In the genomic region with DNA sequence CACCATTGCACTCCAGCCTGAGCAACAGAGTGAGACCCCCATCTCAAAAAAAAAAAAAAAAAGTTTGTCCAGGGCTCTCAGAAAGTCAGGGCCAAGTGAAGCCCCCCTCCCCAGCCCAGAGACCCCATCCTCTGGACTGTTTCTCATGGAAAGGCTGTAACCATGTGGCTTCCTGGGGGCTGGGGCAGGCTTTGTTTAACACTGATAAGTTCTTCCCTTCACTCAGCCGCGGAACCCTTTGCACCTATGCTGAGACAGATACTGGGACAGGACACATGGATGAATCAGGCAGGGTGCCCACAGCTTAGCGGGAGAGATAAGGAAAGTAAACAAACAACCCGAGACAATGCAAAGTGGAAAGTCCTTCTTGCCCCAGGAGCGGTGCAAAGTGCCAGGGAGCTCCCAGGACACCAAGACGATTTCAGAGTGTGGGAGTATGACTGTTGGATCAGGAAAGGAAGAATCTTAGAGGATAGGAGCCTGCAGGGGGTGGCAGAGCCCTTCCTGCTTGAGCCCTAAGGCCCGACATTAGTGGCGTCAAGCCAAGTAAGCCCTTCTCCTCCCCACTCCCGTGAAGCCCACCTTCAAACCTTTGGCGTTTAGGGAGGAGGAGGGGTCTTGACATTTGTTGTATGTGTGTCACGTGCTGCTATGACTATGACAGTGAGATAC, we compare ENCODE assay signal across 11 cellular contexts. TPM values are rescaled to one million over a fixed set of nuclear protein-coding genes. Genes with fewer than 3 reads are reported as not detected.
DNase-seq lines count a peak whose midpoint lies in the region; ATAC-seq and TF ChIP-seq lines count a peak whose summit lies in the region.
"Had no signal": no experiment of that assay in that cellular context is flagged by ENCODE, and none has a peak within 500 bp of the region (broad histone marks: within the 10 kb centered on the region; RNA-seq: fewer than 3 reads in every experiment).

No MANE protein-coding gene starts in this region.

- H3K4me3 Mint-ChIP-seq in neural progenitor cell = no peak overlapping the region

- DNase-seq in DMS53 treated with DMSO at 0.1 percent for 48 hours (lab: John Stamatoyannopoulos, UW; ENCODE audit: unreplicated experiment) (peak; percentile 78), NCI-H146 (lab: John Stamatoyannopoulos, UW) (peak; percentile 61), cardiac fibroblast (ENCODE audit: low read depth in 2 of 2) (peak; percentile 52 to 56), neural progenitor cell (ENCODE audit: low spot score) (peak; percentile 40), ascending aorta (ENCODE audit: low spot score in 2 of 2) (no peak)
- no peak for DNase-seq in stimulated activated naive CD4-positive, alpha-beta T cell (lab: John Stamatoyannopoulos, UW)
- DNase-seq: heart right ventricle; stimulated activated CD4-positive, alpha-beta T cell treated with anti-CD3 and anti-CD28 coated beads, Interleukin-2, amount 100 ng/mL, for 48 hours had no signal

- no peaks in the 10 kb centered on the region for H4K20me1 ChIP-seq in neural progenitor cell (ENCODE audit: low read depth)

- no peaks in the 10 kb centered on the region for H3K36me3 Mint-ChIP-seq in neural progenitor cell

- H3K9me3 ChIP-seq in neural progenitor cell (ENCODE audit: low read depth) (no peaks in the 10 kb centered on the region), ascending aorta (no peaks in the 10 kb centered on the region)
- H3K9me3 ChIP-seq: heart right ventricle had no signal

- H3F3A ChIP-seq in neural progenitor cell (ENCODE audit: low read depth) = no peaks in the 10 kb centered on the region

- no peak overlapping the region for H2AFZ ChIP-seq in neural progenitor cell (replicated peaks)

- no peaks in the 10 kb centered on the region for H3K27me3 ChIP-seq in neural progenitor cell
- H3K27me3 ChIP-seq in ascending aorta = no peaks in the 10 kb centered on the region

- H3K4me1 Mint-ChIP-seq in neural progenitor cell = peaks cover 7% of the 10 kb centered on the region

- H3K4me3 ChIP-seq in cardiac fibroblast (replicated peaks in 1 of 2; ENCODE audit: low read depth in 2 of 2, low read length in 2 of 2) = no peak overlapping the region
- no peak overlapping the region for H3K4me3 ChIP-seq in neural progenitor cell
- no peak overlapping the region for H3K4me3 ChIP-seq in ascending aorta
- H3K4me3 ChIP-seq: heart right ventricle had no signal

- TF ChIP-seq CTCF in cardiac fibroblast (IDR thresholded peaks at IDR 0.05; ENCODE audit: low read depth, low read length) (peak; percentile 39), neural progenitor cell (IDR thresholded peaks at IDR 0.05) (peak; percentile 20), ascending aorta (IDR thresholded peaks at IDR 0.05) (no peak)

- intact Hi-C loops in ascending aorta (cut with DNase I) = no loop called here

- no peak overlapping the region for H3K27ac Mint-ChIP-seq in neural progenitor cell

- H3K36me3 ChIP-seq in neural progenitor cell (no peaks in the 10 kb centered on the region), ascending aorta (no peaks in the 10 kb centered on the region)
- H3K36me3 ChIP-seq: heart right ventricle had no signal

- H3K9ac ChIP-seq in neural progenitor cell = no peak overlapping the region
- H3K9ac ChIP-seq: KMS-11 had no signal

- H3K4me1 ChIP-seq in neural progenitor cell (no peaks in the 10 kb centered on the region), ascending aorta (no peaks in the 10 kb centered on the region)

- ATAC-seq in GM19023 (IDR thresholded peaks at IDR 0.05; ENCODE audit: unreplicated experiment) = no peak
- ATAC-seq in GM21381 (IDR thresholded peaks at IDR 0.05; ENCODE audit: unreplicated experiment) = no peak

- H3K79me2 ChIP-seq in neural progenitor cell (ENCODE audit: low read depth) = no peaks in the 10 kb centered on the region

- H3K27me3 Mint-ChIP-seq in neural progenitor cell (ENCODE audit: insufficient read depth, low read depth) = peaks cover 13% of the 10 kb centered on the region

- no peak overlapping the region for H3K4me2 ChIP-seq in neural progenitor cell
- H3K4me2 ChIP-seq: KMS-11 had no signal

- H3K27ac ChIP-seq in neural progenitor cell = no peak overlapping the region
- H3K27ac ChIP-seq in ascending aorta = no peak overlapping the region
- H3K27ac ChIP-seq: heart right ventricle, KMS-11 had no signal

- no peaks in the 10 kb centered on the region for H3K9me3 Mint-ChIP-seq in neural progenitor cell

RNA-seq across cellular contexts. Expression of a gene that starts 11.6 kb away (rescaled TPM):
- 0.87 and 0.90 TPM in 2 replicates for total RNA-seq in neural progenitor cell (ENCODE audit: low replicate concordance)
- total RNA-seq in ascending aorta = 297 TPM

RNA-seq across cellular contexts. Expression of a gene that starts 34.4 kb away (rescaled TPM):
- 29.0 and 50.4 TPM in 2 replicates for total RNA-seq in neural progenitor cell (ENCODE audit: low replicate concordance)
- 52.9 TPM for total RNA-seq in ascending aorta

RNA-seq across cellular contexts. Expression of a gene that starts 54.9 kb away (rescaled TPM):
- 7.0 and 24.6 TPM in 2 replicates for total RNA-seq in neural progenitor cell (ENCODE audit: low replicate concordance)
- total RNA-seq in ascending aorta = 1.3 TPM

RNA-seq across cellular contexts. Expression of a gene that starts 55.2 kb away (rescaled TPM):
- total RNA-seq in neural progenitor cell (ENCODE audit: low replicate concordance) = 10.4 and 29.9 TPM in 2 replicates
- total RNA-seq in ascending aorta = 130 TPM

Comparison
In these comparisons a context has a peak if more than half of its experiments do, and no peak if none do; other contexts are left out.
1. DNase-seq: peak in DMS53 treated with DMSO at 0.1 percent for 48 hours (single experiment), NCI-H146 (single experiment), cardiac fibroblast (2 of 2) and neural progenitor cell (single experiment); none in stimulated activated naive CD4-positive, alpha-beta T cell (0 of 6) and ascending aorta (0 of 2).
2. CTCF ChIP-seq: peak in cardiac fibroblast (single experiment) and neural progenitor cell (single experiment); none in ascending aorta (0 of 3).
3. RNA of a gene that starts 11.6 kb away (total RNA-seq): 297 TPM in ascending aorta (single experiment); 0.87 to 0.90 TPM in neural progenitor cell; every median in the first group is over 100 times any median in the second.